ENCODE assay signal across 13 cellular contexts in the genomic region with DNA sequence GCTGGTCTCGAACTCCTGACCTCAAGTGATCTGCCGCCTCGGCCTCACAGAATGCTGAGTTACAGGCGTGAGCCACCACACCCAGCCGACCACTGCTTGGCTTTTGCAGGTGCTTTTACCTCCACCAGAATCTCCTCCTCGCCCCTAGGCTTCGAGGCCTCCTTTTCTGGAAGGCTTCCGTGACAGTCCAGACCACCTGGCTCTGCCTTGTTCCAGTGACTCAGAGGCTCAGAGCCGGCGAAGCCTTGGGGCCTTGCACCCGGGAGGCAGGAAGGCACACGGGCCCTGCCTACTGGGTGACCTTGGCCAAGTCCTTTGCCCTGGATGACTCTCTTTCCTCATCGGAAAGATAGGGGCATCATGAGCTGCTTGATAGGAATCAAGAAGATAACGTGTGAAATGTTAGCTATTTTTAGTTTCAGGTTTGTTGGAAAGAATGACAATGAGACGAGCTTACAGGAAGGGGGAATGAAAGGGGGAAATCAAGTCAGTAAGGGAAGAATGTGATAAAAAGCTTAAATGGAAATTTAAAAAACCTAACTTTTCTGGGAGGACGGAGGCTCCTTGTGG. TPM values are rescaled to one million over a fixed set of nuclear protein-coding genes. Genes with fewer than 3 reads are reported as not detected.
DNase-seq lines count a peak whose midpoint lies in the region; ATAC-seq and TF ChIP-seq lines count a peak whose summit lies in the region.
"Had no signal": no experiment of that assay in that cellular context is flagged by ENCODE, and none has a peak within 500 bp of the region (broad histone marks: within the 10 kb centered on the region; RNA-seq: fewer than 3 reads in every experiment).

No MANE protein-coding gene starts in this region.

- peak overlapping the region; percentile 58 for H3K27ac ChIP-seq in hepatocyte
- H3K27ac ChIP-seq: dorsolateral prefrontal cortex, upper lobe of right lung had no signal

- peak overlapping the region; percentile 46 for H3K4me3 Mint-ChIP-seq in activated T-cell treated with anti-CD3 and anti-CD28 coated beads, Interleukin-2, amount 50 U/mL, for 4 hours

- 82% methylated on average over 16 of the region's 16 CpGs for WGBS in hepatocyte (ENCODE audit: low lambda C conversion rate, missing lambda C conversion rate)

- H3K4me2 ChIP-seq in hepatocyte = no peak overlapping the region

- no peaks in the 10 kb centered on the region for H3K9me3 ChIP-seq in hepatocyte (ENCODE audit: low read depth)
- H3K9me3 ChIP-seq: upper lobe of right lung had no signal

- no peaks in the 10 kb centered on the region for H3K27me3 ChIP-seq in hepatocyte
- H3K27me3 ChIP-seq: dorsolateral prefrontal cortex, upper lobe of right lung had no signal

- H3K4me3 ChIP-seq in hepatocyte = no peak overlapping the region
- H3K4me3 ChIP-seq: dorsolateral prefrontal cortex, lung, upper lobe of right lung had no signal

- no peaks in the 10 kb centered on the region for H3K36me3 ChIP-seq in hepatocyte (replicated peaks; ENCODE audit: insufficient read depth, low read depth)
- H3K36me3 ChIP-seq: upper lobe of right lung had no signal

- H3K27me3 Mint-ChIP-seq in activated T-cell treated with anti-CD3 and anti-CD28 coated beads, Interleukin-2, amount 50 U/mL, for 4 hours (ENCODE audit: low read depth) = no peaks in the 10 kb centered on the region

- H4K20me1 ChIP-seq in hepatocyte (ENCODE audit: insufficient read depth, poor library complexity, severe bottlenecking) = no peaks in the 10 kb centered on the region

- no peaks in the 10 kb centered on the region for H3K79me2 ChIP-seq in hepatocyte

- TF ChIP-seq CTCF in hepatocyte (IDR thresholded peaks at IDR 0.05; ENCODE audit: poor library complexity) = no peak

- no peaks in the 10 kb centered on the region for H3K9me3 Mint-ChIP-seq in activated T-cell treated with anti-CD3 and anti-CD28 coated beads, Interleukin-2, amount 50 U/mL, for 4 hours

- peak; percentile 12 to 20 for ATAC-seq in activated T-cell treated with anti-CD3 and anti-CD28 coated beads, Interleukin-2, amount 50 U/mL, for 4 hours
- ATAC-seq in HG03460 (IDR thresholded peaks at IDR 0.05; ENCODE audit: unreplicated experiment) = no peak
- ATAC-seq in HG03342 (IDR thresholded peaks at IDR 0.05; ENCODE audit: unreplicated experiment) = no peak

- H3K4me1 Mint-ChIP-seq in activated T-cell treated with anti-CD3 and anti-CD28 coated beads, Interleukin-2, amount 50 U/mL, for 4 hours (ENCODE audit: low read depth) = peaks cover 42% of the 10 kb centered on the region

- no peaks in the 10 kb centered on the region for H3K9me2 ChIP-seq in hepatocyte (replicated peaks; ENCODE audit: insufficient read depth)

- H3K36me3 Mint-ChIP-seq in activated T-cell treated with anti-CD3 and anti-CD28 coated beads, Interleukin-2, amount 50 U/mL, for 4 hours (ENCODE audit: insufficient read depth) = no peaks in the 10 kb centered on the region

- DNase-seq in activated effector memory CD4-positive, alpha-beta T cell treated with anti-CD3 and anti-CD28 coated beads, Interleukin-2, amount 50 U/mL, for 16 hours = peak; percentile 71
- DNase-seq in activated effector memory CD4-positive, alpha-beta T cell treated with Interleukin-2 at 50 U/mL for 16 hours = no peak
- DNase-seq in activated T-cell treated with anti-CD3 and anti-CD28 coated beads, Interleukin-2, amount 50 U/mL, for 4 hours = no peak
- peak; percentile 15 for DNase-seq in hepatocyte (ENCODE audit: low spot score)
- peak; percentile 81 for DNase-seq in stimulated activated CD8-positive, alpha-beta memory T cell treated with anti-CD3 and anti-CD28 coated beads, Interleukin-4, amount 100 ng/mL, for 48 hours
- no peak for DNase-seq in NCI-H187 treated with DMSO at 0.1 percent for 48 hours (lab: John Stamatoyannopoulos, UW)
- DNase-seq: DMS 273 treated with DMSO at 0.1 percent for 48 hours, dorsolateral prefrontal cortex, occipital lobe, upper lobe of right lung had no signal

- H3K4me1 ChIP-seq in hepatocyte (ENCODE audit: insufficient read depth) = peaks cover 10% of the 10 kb centered on the region

- no peak overlapping the region for H2AFZ ChIP-seq in hepatocyte

RNA-seq across cellular contexts. Expression of gene FURIN, which starts 31.3 kb away (rescaled TPM):
- 100 to 1,000 TPM; 162 to 242 (median 189) TPM for total RNA-seq in activated T-cell treated with anti-CD3 and anti-CD28 coated beads, Interleukin-2, amount 50 U/mL, for 4 hours
- 62.6 and 67.9 TPM in 2 replicates for total RNA-seq in hepatocyte
- polyA plus RNA-seq in hepatocyte = 84.6 and 98.9 TPM in 2 replicates

RNA-seq across cellular contexts. Expression of gene FES, which starts 47.2 kb away (rescaled TPM):
- 1 to 10 TPM; 3.6 to 8.1 (median 5.8) TPM for total RNA-seq in activated T-cell treated with anti-CD3 and anti-CD28 coated beads, Interleukin-2, amount 50 U/mL, for 4 hours
- total RNA-seq in hepatocyte = 5.7 and 13.5 TPM in 2 replicates
- polyA plus RNA-seq in hepatocyte = 7.3 and 11.0 TPM in 2 replicates

Comparison
In these comparisons a context has a peak if more than half of its experiments do, and no peak if none do; other contexts are left out.
1. DNase-seq: peak in activated effector memory CD4-positive, alpha-beta T cell treated with anti-CD3 and anti-CD28 coated beads, Interleukin-2, amount 50 U/mL, for 16 hours (single experiment), hepatocyte (single experiment) and stimulated activated CD8-positive, alpha-beta memory T cell treated with anti-CD3 and anti-CD28 coated beads, Interleukin-4, amount 100 ng/mL, for 48 hours (single experiment); none in activated effector memory CD4-positive, alpha-beta T cell treated with Interleukin-2 at 50 U/mL for 16 hours (single experiment), activated T-cell treated with anti-CD3 and anti-CD28 coated beads, Interleukin-2, amount 50 U/mL, for 4 hours (single experiment) and NCI-H187 treated with DMSO at 0.1 percent for 48 hours (single experiment).
2. ATAC-seq: peak in activated T-cell treated with anti-CD3 and anti-CD28 coated beads, Interleukin-2, amount 50 U/mL, for 4 hours (2 of 2); none in HG03460 (single experiment) and HG03342 (single experiment).